ENCODE assay signal across 18 cellular contexts in the genomic region with DNA sequence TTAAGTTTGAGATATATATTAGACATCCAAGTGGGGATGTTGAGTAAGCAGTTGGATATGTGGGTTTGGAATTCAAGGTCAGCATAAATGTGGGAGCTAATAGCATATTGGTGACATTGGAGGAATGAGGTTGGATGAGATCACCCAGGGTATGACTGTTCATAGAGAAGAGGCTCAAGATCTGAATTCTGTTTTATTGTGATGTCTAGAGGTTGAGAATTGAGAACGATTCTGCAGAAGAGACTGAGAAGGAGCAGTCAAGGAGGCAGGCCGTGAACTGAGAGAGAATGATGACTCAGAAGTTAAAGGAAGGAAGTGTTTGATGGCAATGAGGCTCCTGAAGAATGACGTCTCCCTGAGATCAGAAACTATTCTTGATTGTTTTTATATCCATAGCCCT. TPM values are rescaled to one million over a fixed set of nuclear protein-coding genes. Genes with fewer than 3 reads are reported as not detected.
DNase-seq lines count a peak whose midpoint lies in the region; ATAC-seq and TF ChIP-seq lines count a peak whose summit lies in the region.
"Had no signal": no experiment of that assay in that cellular context is flagged by ENCODE, and none has a peak within 500 bp of the region (broad histone marks: within the 10 kb centered on the region; RNA-seq: fewer than 3 reads in every experiment).

No MANE protein-coding gene starts in this region.

- no peak overlapping the region for H3K27ac Mint-ChIP-seq in CD14-positive monocyte
- H3K27ac Mint-ChIP-seq: activated naive CD4-positive, alpha-beta T cell treated with anti-CD3 and anti-CD28 coated beads, Interleukin-2, amount 50 U/mL, for 72 hours; IgD-negative memory B cell; nephron progenitor cell; T-cell had no signal

- no peaks in the 10 kb centered on the region for H4K20me1 ChIP-seq in fibroblast of lung (ENCODE audit: control insufficient read depth, extremely low read depth, insufficient read depth, low read length)

- no peak overlapping the region for H3K4me2 ChIP-seq in fibroblast of lung (ENCODE audit: extremely low read depth, insufficient read depth, low read length)

- no peaks in the 10 kb centered on the region for H3K79me2 ChIP-seq in fibroblast of lung (ENCODE audit: control insufficient read depth, insufficient read depth, low read length)

- H3K4me3 Mint-ChIP-seq in CD14-positive monocyte = no peak overlapping the region
- H3K4me3 Mint-ChIP-seq: IgD-negative memory B cell, nephron progenitor cell, T-cell had no signal

- no peak overlapping the region for H3K9ac ChIP-seq in fibroblast of lung (ENCODE audit: insufficient read depth, low read length)

- TF ChIP-seq CTCF in RWPE2 (IDR thresholded peaks at IDR 0.05; ENCODE audit: poor library complexity, severe bottlenecking) = no peak
- TF ChIP-seq CTCF in fibroblast of lung (conservative IDR thresholded peaks at IDR 0.05 in 1 of 2, IDR thresholded peaks at IDR 0.05 in 1 of 2; ENCODE audit: low read depth in 1 of 2, low read length in 2 of 2) = no peak
- no peak for TF ChIP-seq CTCF in CD14-positive monocyte (IDR thresholded peaks at IDR 0.05)

- H3K4me3 ChIP-seq in RWPE2 (ENCODE audit: severe bottlenecking) (no peak overlapping the region), fibroblast of lung (replicated peaks in 1 of 4; ENCODE audit: control extremely low read depth in 1 of 4, insufficient read depth in 1 of 4, low read depth in 3 of 4, low read length in 4 of 4) (no peak overlapping the region), skeletal muscle cell (ENCODE audit: low read depth, low read length) (no peak overlapping the region)
- H3K4me3 ChIP-seq: lung, upper lobe of left lung had no signal

- peaks cover 0 to 15% (median 4%) of the 10 kb centered on the region in 7 donors for H3K9me3 Mint-ChIP-seq in CD14-positive monocyte

- H3K9me3 ChIP-seq in RWPE2 (ENCODE audit: severe bottlenecking) (no peaks in the 10 kb centered on the region), fibroblast of lung (ENCODE audit: control insufficient read depth, insufficient read depth, low read depth, low read length) (no peaks in the 10 kb centered on the region)

- no peaks in the 10 kb centered on the region for H3K36me3 Mint-ChIP-seq in CD14-positive monocyte
- H3K36me3 Mint-ChIP-seq: activated naive CD4-positive, alpha-beta T cell treated with anti-CD3 and anti-CD28 coated beads, Interleukin-2, amount 50 U/mL, for 72 hours; IgD-negative memory B cell; T-cell had no signal

- no peak overlapping the region for H2AFZ ChIP-seq in fibroblast of lung (ENCODE audit: low read length)

- H3K27me3 ChIP-seq in RWPE2 (ENCODE audit: insufficient read depth, poor library complexity, severe bottlenecking) (no peaks in the 10 kb centered on the region), fibroblast of lung (ENCODE audit: control insufficient read depth, insufficient read depth, low read length) (no peaks in the 10 kb centered on the region)
- H3K27me3 ChIP-seq: upper lobe of left lung had no signal

- no peak overlapping the region for H3K27ac ChIP-seq in RWPE2 (ENCODE audit: poor library complexity, severe bottlenecking)
- no peak overlapping the region for H3K27ac ChIP-seq in fibroblast of lung (ENCODE audit: insufficient read depth, low read length)
- H3K27ac ChIP-seq: upper lobe of left lung had no signal

- peaks cover 0 to 11% (median 0%) of the 10 kb centered on the region in 3 donors for H3K27me3 Mint-ChIP-seq in CD14-positive monocyte (ENCODE audit: low read depth in 3 of 3)
- H3K27me3 Mint-ChIP-seq: T-cell had no signal

- intact Hi-C loops in CD14-positive monocyte (cut with micrococcal nuclease) = no loop called here

- H3K36me3 ChIP-seq in RWPE2 (ENCODE audit: low read depth) = no peaks in the 10 kb centered on the region
- no peaks in the 10 kb centered on the region for H3K36me3 ChIP-seq in fibroblast of lung (ENCODE audit: control insufficient read depth, insufficient read depth, low read length)
- H3K36me3 ChIP-seq: upper lobe of left lung had no signal

- no peaks in the 10 kb centered on the region for H3K4me1 ChIP-seq in RWPE2 (ENCODE audit: insufficient read depth, poor library complexity, severe bottlenecking)
- no peaks in the 10 kb centered on the region for H3K4me1 ChIP-seq in fibroblast of lung (ENCODE audit: control insufficient read depth, extremely low read depth, insufficient read depth, low read length)
- H3K4me1 ChIP-seq: upper lobe of left lung had no signal

- H3K4me1 Mint-ChIP-seq in CD14-positive monocyte = no peaks in the 10 kb centered on the region
- H3K4me1 Mint-ChIP-seq: IgD-negative memory B cell, nephron progenitor cell, T-cell had no signal

- DNase-seq in HCEC 1CT (peak; percentile 97), RWPE2 (ENCODE audit: low spot score) (no peak), fibroblast of lung (ENCODE audit: low read depth in 2 of 2) (peak; percentile 32 to 89), skeletal muscle cell (ENCODE audit: low read depth) (peak; percentile 87), CD14-positive monocyte (ENCODE audit: low spot score) (no peak), SW480 (ENCODE audit: low spot score) (no peak), C1 segment of cervical spinal cord (lab: John Stamatoyannopoulos, UW) (no peak)
- DNase-seq: activated CD4-positive, CD25-positive, alpha-beta regulatory T cell treated with anti-CD3 and anti-CD28 coated beads, Interleukin-2, amount 50 U/mL, for 72 hours; GF-D8; NCI-H1417 treated with DMSO at 0.1 percent for 48 hours; nephron progenitor cell; retina; T-cell; upper lobe of left lung had no signal

- ATAC-seq in RWPE2 (ENCODE audit: low read depth) = peak; percentile 14; the same call in 1 of the 3 replicates
- ATAC-seq: activated naive CD4-positive, alpha-beta T cell treated with anti-CD3 and anti-CD28 coated beads, Interleukin-2, amount 50 U/mL, for 72 hours; T-cell had no signal

RNA-seq across cellular contexts. Expression of a gene that starts 5.9 kb away (rescaled TPM):
- total RNA-seq in fibroblast of lung = not detected in 2 replicates
- polyA plus RNA-seq in fibroblast of lung = not detected in 2 replicates
- not detected in 2 replicates for polyA plus RNA-seq in fibroblast of lung (2012)
- polyA minus RNA-seq in fibroblast of lung (ENCODE audit: low replicate concordance) = not detected in 2 replicates
- not detected for polyA plus RNA-seq in CD14-positive monocyte
- total RNA-seq: activated naive CD4-positive, alpha-beta T cell treated with anti-CD3 and anti-CD28 coated beads, Interleukin-2, amount 50 U/mL, for 72 hours; lung; OCI-LY7; T-cell had no signal
- polyA plus RNA-seq: IgD-negative memory B cell had no signal

RNA-seq across cellular contexts. Expression of a gene that starts 47.0 kb away (rescaled TPM):
- not detected in 2 replicates for total RNA-seq in fibroblast of lung
- polyA plus RNA-seq in fibroblast of lung (not detected in 2 replicates), CD14-positive monocyte (not detected)
- not detected in 2 replicates for polyA plus RNA-seq in fibroblast of lung (2012)
- polyA minus RNA-seq in fibroblast of lung (ENCODE audit: low replicate concordance) = not detected in 2 replicates
- total RNA-seq: activated naive CD4-positive, alpha-beta T cell treated with anti-CD3 and anti-CD28 coated beads, Interleukin-2, amount 50 U/mL, for 72 hours; OCI-LY7; T-cell had no signal
- polyA plus RNA-seq: IgD-negative memory B cell had no signal

Comparison
In these comparisons a context has a peak if more than half of its experiments do, and no peak if none do; other contexts are left out.
1. DNase-seq: peak in HCEC 1CT (single experiment), fibroblast of lung (2 of 2) and skeletal muscle cell (single experiment); none in RWPE2 (single experiment), CD14-positive monocyte (single experiment), SW480 (single experiment) and C1 segment of cervical spinal cord (0 of 14).